In the genomic region with DNA sequence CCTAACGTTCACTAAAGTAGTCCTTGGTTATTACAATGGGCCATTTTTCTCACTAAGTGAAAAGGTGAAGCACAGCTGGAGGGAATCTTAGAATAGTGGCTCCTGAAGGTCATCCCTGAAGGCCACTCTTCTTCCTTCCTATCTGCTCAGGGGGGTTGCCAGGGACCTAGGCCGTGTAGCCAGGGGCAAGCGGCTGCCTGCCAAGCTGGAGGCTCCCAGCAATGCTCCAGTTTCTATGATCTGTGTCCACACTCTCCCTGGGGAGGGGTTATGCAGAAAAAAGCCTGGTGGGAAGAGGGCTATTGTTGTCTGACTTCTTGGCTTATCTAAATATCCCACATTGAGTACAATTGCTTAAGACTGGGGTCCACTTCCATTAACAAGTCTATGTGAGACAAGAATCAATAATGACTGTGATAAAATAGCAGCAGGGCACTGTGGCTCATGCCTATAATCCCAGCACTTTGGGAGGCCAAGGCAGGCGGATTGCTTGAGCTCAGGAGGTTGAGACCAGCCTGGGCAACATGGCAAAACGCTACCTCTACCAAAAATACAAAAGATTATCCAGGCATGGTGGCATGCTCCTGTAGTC, we compare ENCODE assay signal across 18 cellular contexts. TPM values are rescaled to one million over a fixed set of nuclear protein-coding genes. Genes with fewer than 3 reads are reported as not detected.
DNase-seq lines count a peak whose midpoint lies in the region; ATAC-seq and TF ChIP-seq lines count a peak whose summit lies in the region.
"Had no signal": no experiment of that assay in that cellular context is flagged by ENCODE, and none has a peak within 500 bp of the region (broad histone marks: within the 10 kb centered on the region; RNA-seq: fewer than 3 reads in every experiment).

No MANE protein-coding gene starts in this region.

- ATAC-seq in RWPE2 (ENCODE audit: low read depth) (no peak), left lung (no peak)
- no peak for ATAC-seq in stimulated activated effector memory CD8-positive, alpha-beta T cell treated with anti-CD3 and anti-CD28 coated beads, Interleukin-12 subunit alpha, Interleukin-12 subunit beta, amount 100 ng/mL, for 72 hours

- no peak overlapping the region for H3K4me3 ChIP-seq in RWPE2 (ENCODE audit: severe bottlenecking)
- no peak overlapping the region for H3K4me3 ChIP-seq in left lung
- no peak overlapping the region for H3K4me3 ChIP-seq in GM23248
- H3K4me3 ChIP-seq in adrenal gland, result no peak overlapping the region
- H3K4me3 ChIP-seq: ovary, Peyer's patch, tibial nerve had no signal

- no peak overlapping the region for H2AFZ ChIP-seq in GM23248

- H3F3A ChIP-seq in GM23248 (ENCODE audit: insufficient read depth), result no peaks in the 10 kb centered on the region

- H3K4me3 Mint-ChIP-seq in stimulated activated effector memory CD8-positive, alpha-beta T cell treated with anti-CD3 and anti-CD28 coated beads, Interleukin-12 subunit alpha, Interleukin-12 subunit beta, amount 100 ng/mL, for 72 hours, result no peak overlapping the region
- H3K4me3 Mint-ChIP-seq: IgD-negative memory B cell; T-helper 1 cell treated with Interleukin-12 subunit alpha and Interleukin-12 subunit beta and Interleukin-4 antibody, amounts not matched to agents 30 μg/mL and 1 μg/mL, for 36 hours had no signal

- peaks cover 68% of the 10 kb centered on the region for H3K36me3 Mint-ChIP-seq in stimulated activated effector memory CD8-positive, alpha-beta T cell treated with anti-CD3 and anti-CD28 coated beads, Interleukin-12 subunit alpha, Interleukin-12 subunit beta, amount 100 ng/mL, for 72 hours

- H3K4me1 ChIP-seq in RWPE2 (ENCODE audit: insufficient read depth, poor library complexity, severe bottlenecking) (peaks cover 28% of the 10 kb centered on the region), left lung (peaks cover 14 to 38% of the 10 kb centered on the region in 2 donors), GM23248 (ENCODE audit: insufficient read depth) (peaks cover 10% of the 10 kb centered on the region; the same call in 1 of the 2 replicates), adrenal gland (replicated peaks in 1 of 2) (peaks cover 0 to 26% of the 10 kb centered on the region in 2 donors)

- peak overlapping the region; percentile 26 for H3K27ac Mint-ChIP-seq in stimulated activated effector memory CD8-positive, alpha-beta T cell treated with anti-CD3 and anti-CD28 coated beads, Interleukin-12 subunit alpha, Interleukin-12 subunit beta, amount 100 ng/mL, for 72 hours
- H3K27ac Mint-ChIP-seq: T-helper 1 cell treated with Interleukin-12 subunit alpha and Interleukin-12 subunit beta and Interleukin-4 antibody, amounts not matched to agents 30 μg/mL and 1 μg/mL, for 36 hours had no signal

- intact Hi-C loops in left lung (cut with DNase I), result loop anchor here in 1 of 2 donors (10.0 kb wide), 1 partner anchor 61 kb away; no protein-coding TSS in a partner anchor
- intact Hi-C loops in adrenal gland (cut with DNase I), result loop anchor here in 1 of 2 donors (10.0 kb wide), 1 partner anchor 59 kb away; a partner anchor contains a TSS

- no peaks in the 10 kb centered on the region for H3K36me3 ChIP-seq in RWPE2 (ENCODE audit: low read depth)
- peaks cover 0 to 33% of the 10 kb centered on the region in 2 donors for H3K36me3 ChIP-seq in left lung
- no peaks in the 10 kb centered on the region for H3K36me3 ChIP-seq in GM23248 (ENCODE audit: low read depth)
- H3K36me3 ChIP-seq in adrenal gland (replicated peaks in 1 of 2), result no peaks in the 10 kb centered on the region
- H3K36me3 ChIP-seq: ovary had no signal

- H3K9me3 ChIP-seq in RWPE2 (ENCODE audit: severe bottlenecking), result no peaks in the 10 kb centered on the region
- H3K9me3 ChIP-seq in left lung, result no peaks in the 10 kb centered on the region
- H3K9me3 ChIP-seq in GM23248 (ENCODE audit: low read depth), result no peaks in the 10 kb centered on the region
- H3K9me3 ChIP-seq in adrenal gland (replicated peaks in 1 of 3), result no peaks in the 10 kb centered on the region
- H3K9me3 ChIP-seq: ovary, Peyer's patch, tibial nerve had no signal

- H4K20me1 ChIP-seq in GM23248 (ENCODE audit: insufficient read depth), result no peaks in the 10 kb centered on the region

- no peak overlapping the region for H3K4me2 ChIP-seq in GM23248 (ENCODE audit: unreplicated experiment)

- DNase-seq in G401 (ENCODE audit: low spot score) (peak; percentile 20), RWPE2 (ENCODE audit: low spot score) (no peak), left lung (no peak), NCI-H1048 (lab: John Stamatoyannopoulos, UW) (no peak), GM23248 (no peak), adrenal gland (no peak)
- no peak for DNase-seq in stimulated activated effector memory CD8-positive, alpha-beta T cell treated with anti-CD3 and anti-CD28 coated beads, Interleukin-12 subunit alpha, Interleukin-12 subunit beta, amount 100 ng/mL, for 72 hours (ENCODE audit: low spot score in 2 of 2)
- DNase-seq: activated CD4-positive, alpha-beta T cell treated with anti-CD3 and anti-CD28 coated beads for 1 hour; EL; foreskin fibroblast; midbrain; NCI-H1436 treated with DMSO at 0.1 percent for 48 hours; NCI-H510A; ovary; Peyer's patch had no signal

- in situ Hi-C loops in G401 (cut with HindIII; ENCODE audit: low sequenced_read_pairs), result no loop called here
- in situ Hi-C loops in GM23248 (cut with MboI), result no loop called here

- WGBS in GM23248 (ENCODE audit: low coverage in 1 of 2, low lambda C conversion rate in 2 of 2, missing lambda C conversion rate in 2 of 2), 2 experiments, result 92% methylated on average over 5 of the region's 5 CpGs
- 66 to 77% (median 68%) methylated on average over 5 of the region's 5 CpGs for WGBS in adrenal gland, 4 donors

- H3K27me3 ChIP-seq in RWPE2 (ENCODE audit: insufficient read depth, poor library complexity, severe bottlenecking) (no peaks in the 10 kb centered on the region), left lung (no peaks in the 10 kb centered on the region), GM23248 (replicated peaks; ENCODE audit: insufficient read depth) (no peaks in the 10 kb centered on the region), adrenal gland (no peaks in the 10 kb centered on the region)
- H3K27me3 ChIP-seq: ovary, Peyer's patch, tibial nerve had no signal

- H3K4me1 Mint-ChIP-seq in stimulated activated effector memory CD8-positive, alpha-beta T cell treated with anti-CD3 and anti-CD28 coated beads, Interleukin-12 subunit alpha, Interleukin-12 subunit beta, amount 100 ng/mL, for 72 hours, result peaks cover 42% of the 10 kb centered on the region

- no peak for TF ChIP-seq CTCF in RWPE2 (IDR thresholded peaks at IDR 0.05; ENCODE audit: poor library complexity, severe bottlenecking)
- TF ChIP-seq CTCF in left lung (IDR thresholded peaks at IDR 0.05), result no peak
- TF ChIP-seq CTCF in adrenal gland (IDR thresholded peaks at IDR 0.05), result no peak

- peaks cover 14% of the 10 kb centered on the region for H3K79me2 ChIP-seq in GM23248 (ENCODE audit: insufficient read depth)

- H3K27ac ChIP-seq in RWPE2 (ENCODE audit: poor library complexity, severe bottlenecking) (peak overlapping the region; percentile 46), left lung (peak overlapping the region; percentile 39 to 100), GM23248 (no peak overlapping the region), adrenal gland (no peak overlapping the region)

- no peak overlapping the region for H3K9ac ChIP-seq in GM23248

- H3K9me3 Mint-ChIP-seq in stimulated activated effector memory CD8-positive, alpha-beta T cell treated with anti-CD3 and anti-CD28 coated beads, Interleukin-12 subunit alpha, Interleukin-12 subunit beta, amount 100 ng/mL, for 72 hours, result no peaks in the 10 kb centered on the region
- H3K9me3 Mint-ChIP-seq: IgD-negative memory B cell; T-helper 1 cell treated with Interleukin-12 subunit alpha and Interleukin-12 subunit beta and Interleukin-4 antibody, amounts not matched to agents 30 μg/mL and 1 μg/mL, for 36 hours had no signal

- no peaks in the 10 kb centered on the region for H3K9me2 ChIP-seq in GM23248 (ENCODE audit: insufficient read depth)

- no peak for TF ChIP-seq POLR2A in adrenal gland (IDR thresholded peaks at IDR 0.05)

RNA-seq across cellular contexts. Expression of a gene that starts 3.8 kb away (rescaled TPM):
- total RNA-seq in G401 (2014; rRNA removed; shearing (Covaris generic)), result 2.7 and 7.4 TPM in 2 replicates
- 10 to 100 TPM; 26.0 to 29.1 TPM for total RNA-seq in left lung
- 14.4 and 16.6 TPM in 2 replicates for total RNA-seq in GM23248 (2014; rRNA removed; shearing (Covaris generic))
- polyA plus RNA-seq in GM23248 (2016; fragmentation: Nextera tagmentation; extraction: Ambion mirVana), result 25.8 and 29.2 TPM in 2 replicates
- 10 to 100 TPM in 6 of 8 donors, 1 to 10 TPM in 2; 4.3 to 27.4 (median 20.2) TPM for total RNA-seq in adrenal gland
- polyA plus RNA-seq in adrenal gland, result 10 to 100 TPM; 22.4 to 93.2 (median 29.8) TPM

RNA-seq across cellular contexts. Expression of a gene that starts 4.1 kb away (rescaled TPM):
- 10.0 and 14.0 TPM in 2 replicates for total RNA-seq in G401 (2014; rRNA removed; shearing (Covaris generic))
- total RNA-seq in left lung (10 to 100 TPM; 62.4 to 94.7 TPM), adrenal gland (10 to 100 TPM; 32.5 to 52.2 (median 35.7) TPM)
- 34.9 and 42.4 TPM in 2 replicates for total RNA-seq in GM23248 (2014; rRNA removed; shearing (Covaris generic))
- polyA plus RNA-seq in GM23248 (2016; fragmentation: Nextera tagmentation; extraction: Ambion mirVana) (65.6 and 70.9 TPM in 2 replicates), adrenal gland (10 to 100 TPM; 21.0 to 41.4 (median 29.4) TPM)

RNA-seq across cellular contexts. Expression of a gene that starts 56.1 kb away (rescaled TPM):
- 27.7 and 60.4 TPM in 2 replicates for total RNA-seq in G401 (2014; rRNA removed; shearing (Covaris generic))
- total RNA-seq in left lung (10 to 100 TPM; 21.9 to 22.4 TPM), adrenal gland (10 to 100 TPM; 11.3 to 76.8 (median 16.8) TPM)
- total RNA-seq in GM23248 (2014; rRNA removed; shearing (Covaris generic)), result 27.5 and 60.2 TPM in 2 replicates
- polyA plus RNA-seq in GM23248 (2016; fragmentation: Nextera tagmentation; extraction: Ambion mirVana) (18.1 and 20.4 TPM in 2 replicates), adrenal gland (10 to 100 TPM in 1 of 3 donors, 1 to 10 TPM in 2; 3.3 to 13.4 (median 4.1) TPM)

Comparison
In these comparisons a context has a peak if more than half of its experiments do, and no peak if none do; other contexts are left out.
1. H3K27ac ChIP-seq: peak in RWPE2 (single experiment) and left lung (2 of 2); none in GM23248 (single experiment) and adrenal gland (0 of 5).